2 cellular contexts compared by ENCODE assay signal in genomic region chr12:90366286-90366685, GRCh38.
TF ChIP-seq lines count a peak whose summit lies in the region.

No MANE protein-coding gene starts in this region.

TF ChIP-seq in IMR-90, 13 proteins besides CTCF, POLR2A, EP300 and RAD21 (continued from another document):
- TF ChIP-seq USF2 (IDR thresholded peaks at IDR 0.05; ENCODE audit: low read depth, low read length) (no peak), BHLHE40 (IDR thresholded peaks at IDR 0.05; ENCODE audit: low read depth, low read length) (no peak), ELK1 (IDR thresholded peaks at IDR 0.05; ENCODE audit: borderline replicate concordance, low read depth, low read length) (no peak)
TF ChIP-seq in IMR-90: peak in this region for 0.

TF ChIP-seq in HEK293T, 16 proteins besides CTCF, POLR2A, EP300 and RAD21 (continued from another document):
- no peak for TF ChIP-seq CTBP1 (IDR thresholded peaks at IDR 0.05; ENCODE audit: borderline replicate concordance)
